Comparison of ENCODE assay signal across 21 cellular contexts in genomic region chr9:115985657-115986056, GRCh38.
DNase-seq lines count a peak whose midpoint lies in the region; ATAC-seq, FAIRE-seq and TF ChIP-seq lines count a peak whose summit lies in the region.
"Had no signal": no experiment of that assay in that cellular context is flagged by ENCODE, and none has a peak within 500 bp of the region (broad histone marks: within the 10 kb centered on the region; RNA-seq: fewer than 3 reads in every experiment).

No MANE protein-coding gene starts in this region.

- H3K9me3 ChIP-seq in A549 = 0 out of 3 replicates have a peak, but pooled peaks cover 3% of the 10 kb centered on the region
- no peaks in the 10 kb centered on the region for H3K9me3 ChIP-seq in IMR-90 (ENCODE audit: control insufficient read depth, insufficient read depth, low read length)
- H3K9me3 ChIP-seq: BLaER1 treated with 17β-estradiol and CSF1 and Interleukin-3, amounts not matched to agents 10 nM and 100 nM had no signal

- peaks cover 11% of the 10 kb centered on the region for H3K4me1 ChIP-seq in A549
- H3K4me1 ChIP-seq in IMR-90 (ENCODE audit: control insufficient read depth, insufficient read depth, low read length) = peaks cover 13% of the 10 kb centered on the region
- H3K4me1 ChIP-seq: BLaER1 treated with 17β-estradiol and CSF1 and Interleukin-3, amounts not matched to agents 10 nM and 100 nM had no signal

- CTCF ChIA-PET in A549 (lab: Yijun Ruan, JAX) (interaction anchor here (1.0 kb wide), 1 partner anchor 25 kb away, joined by 3 read pairs; no protein-coding TSS in a partner anchor), IMR-90 (lab: Yijun Ruan, JAX) (no interaction called here)

- DNase-seq in A549 (ENCODE audit: low read depth in 1 of 2, low spot score in 1 of 2) (no peak), IMR-90 (no peak), dedifferentiated amniotic fluid mesenchymal stem cell (ENCODE audit: extremely low spot score) (peak; percentile 36), iris pigment epithelial cell (ENCODE audit: low read depth) (peak; percentile 66), urothelium cell line (ENCODE audit: low spot score) (no peak), putamen (ENCODE audit: low spot score) (no peak)
- no peak for DNase-seq in activated CD8-positive, alpha-beta memory T cell treated with anti-CD3 and anti-CD28 coated beads for 24 hours
- no peak for DNase-seq in activated naive CD4-positive, alpha-beta T cell treated with anti-CD3 and anti-CD28 coated beads, Interleukin-2, amount 50 U/mL, for 16 hours
- DNase-seq: CD8-positive, alpha-beta T cell; COR-L47; DMS 273 treated with DMSO at 0.1 percent for 48 hours; DMS53; DND-41; H9 had no signal

- TF ChIP-seq POLR2A in A549 (IDR thresholded peaks at IDR 0.05; ENCODE audit: low read length) (no peak), IMR-90 (IDR thresholded peaks at IDR 0.05; ENCODE audit: low read depth, low read length) (no peak)

- no peak overlapping the region for H2AK5ac ChIP-seq in IMR-90 (ENCODE audit: low read depth, low read length)

- H3K27me3 ChIP-seq in IMR-90 (ENCODE audit: control insufficient read depth, insufficient read depth, low read length) = no peaks in the 10 kb centered on the region
- H3K27me3 ChIP-seq: BLaER1 treated with 17β-estradiol and CSF1 and Interleukin-3, amounts not matched to agents 10 nM and 100 nM had no signal

- no peaks in the 10 kb centered on the region; the same call in 1 of the 2 replicates for H3K36me3 ChIP-seq in IMR-90 (ENCODE audit: control insufficient read depth, insufficient read depth, low read length)
- H3K36me3 ChIP-seq: BLaER1 treated with 17β-estradiol and CSF1 and Interleukin-3, amounts not matched to agents 10 nM and 100 nM had no signal

- H4K20me1 ChIP-seq in IMR-90 (ENCODE audit: insufficient read depth, low read length) = no peaks in the 10 kb centered on the region
- H4K20me1 ChIP-seq: BLaER1 treated with 17β-estradiol and CSF1 and Interleukin-3, amounts not matched to agents 10 nM and 100 nM had no signal

- H3K4ac ChIP-seq in IMR-90 (ENCODE audit: low read depth, low read length) = no peak overlapping the region

- POLR2A ChIA-PET in A549 (lab: Yijun Ruan, JAX) = no interaction called here
- POLR2A ChIA-PET in IMR-90 (lab: Charles Lee; ENCODE audit: unreplicated experiment) = no interaction called here

- peak overlapping the region in 1 of 2 experiments; percentile 56; a peak in 1 of 4 replicates for H4K8ac ChIP-seq in IMR-90 (ENCODE audit: low read depth in 2 of 2, low read length in 2 of 2)

- ATAC-seq in A549 (no peak), IMR-90 (ENCODE audit: low read depth) (peak; percentile 53)
- ATAC-seq: CD8-positive, alpha-beta T cell; HepG2 had no signal

- H2AK9ac ChIP-seq in IMR-90 (replicated peaks; ENCODE audit: low read depth, low read length, poor library complexity) = no peak overlapping the region

- no peak overlapping the region for H3K9ac ChIP-seq in IMR-90 (ENCODE audit: low read depth, low read length)
- H3K9ac ChIP-seq: BLaER1 treated with 17β-estradiol and CSF1 and Interleukin-3, amounts not matched to agents 10 nM and 100 nM had no signal

- peak overlapping the region; percentile 99 for H3K18ac ChIP-seq in IMR-90 (ENCODE audit: low read depth, low read length)

- 93% methylated on average over 1 of the region's 1 CpG for WGBS in A549 (ENCODE audit: missing lambda C conversion rate)
- no CpG with 5 or more reads among the region's 1 CpG for WGBS in IMR-90 (ENCODE audit: extremely low coverage in 2 of 2, insufficient read length in 1 of 2), 2 experiments

- H3K27ac ChIP-seq in A549 (no peak overlapping the region; a peak in 2 of 6 replicates), IMR-90 (ENCODE audit: insufficient read depth, low read length) (peak overlapping the region; percentile 77; the same call in 1 of the 2 replicates)
- H3K27ac ChIP-seq: 22Rv1; BLaER1 treated with 17β-estradiol and CSF1 and Interleukin-3, amounts not matched to agents 10 nM and 100 nM had no signal

- 0 out of 2 replicates have a peak, but pooled peaks cover 4% of the 10 kb centered on the region for H3K9me1 ChIP-seq in IMR-90 (ENCODE audit: insufficient read depth, low read length)

- no peak overlapping the region for H3K56ac ChIP-seq in IMR-90 (ENCODE audit: extremely low read depth, insufficient read depth, low read length)

- dilution Hi-C loops in IMR-90 (cut with HindIII; ENCODE audit: low sequenced_read_pairs, unreplicated experiment) = no loop called here

- peak overlapping the region; percentile 88 for H2BK5ac ChIP-seq in IMR-90 (ENCODE audit: low read depth, low read length, poor library complexity, severe bottlenecking)

- H3K14ac ChIP-seq in IMR-90 (replicated peaks; ENCODE audit: low read depth, low read length) = no peak overlapping the region

- TF ChIP-seq RAD21 in A549 (conservative IDR thresholded peaks at IDR 0.05 in 1 of 2, IDR thresholded peaks at IDR 0.05 in 1 of 2) (no peak), IMR-90 (IDR thresholded peaks at IDR 0.05; ENCODE audit: low read length) (no peak)

- peak; percentile 13 for FAIRE-seq in A549 (lab: Jason Lieb, UNC)
- FAIRE-seq in urothelium cell line (lab: Jason Lieb, UNC) = no peak
- FAIRE-seq: G401.6, GM12892, GM18507, H1, HepG2 had no signal

- H3K4me3 ChIP-seq in A549 (no peak overlapping the region), IMR-90 (ENCODE audit: insufficient read depth, low read depth, low read length) (no peak overlapping the region)
- H3K4me3 ChIP-seq: BLaER1 treated with 17β-estradiol and CSF1 and Interleukin-3, amounts not matched to agents 10 nM and 100 nM had no signal

- TF ChIP-seq EP300 in A549 (IDR thresholded peaks at IDR 0.05) = no peak

- no peak overlapping the region for H3K23ac ChIP-seq in IMR-90 (ENCODE audit: low read depth, low read length)

- H2BK15ac ChIP-seq in IMR-90 (ENCODE audit: low read depth, low read length) = no peak overlapping the region

- no peak overlapping the region for H2BK20ac ChIP-seq in IMR-90 (ENCODE audit: low read depth, low read length)

- no peak for TF ChIP-seq CTCF in A549 (IDR thresholded peaks at IDR 0.05)
- no peak for TF ChIP-seq CTCF in IMR-90 (conservative IDR thresholded peaks at IDR 0.05; ENCODE audit: low read depth, low read length)

- BruUV-seq in IMR-90 (replicated peaks; lab: Mats Ljungman, UMichigan) = no TSS peak

- H2BK120ac ChIP-seq in IMR-90 (ENCODE audit: low read depth, low read length) = no peak overlapping the region

- H2AFZ ChIP-seq in IMR-90 (replicated peaks; ENCODE audit: low read length, poor library complexity) = no peak overlapping the region

- intact Hi-C loops in IMR-90 (cut with micrococcal nuclease) = no loop called here

- no peaks in the 10 kb centered on the region for H3K79me1 ChIP-seq in IMR-90 (ENCODE audit: low read depth in 1 of 2, low read length in 2 of 2)

- peak overlapping the region; percentile 99; the same call in 1 of the 2 replicates for H4K5ac ChIP-seq in IMR-90 (ENCODE audit: low read depth, low read length)

- H3K4me2 ChIP-seq in A549 = no peak overlapping the region
- no peak overlapping the region for H3K4me2 ChIP-seq in IMR-90 (ENCODE audit: low read depth, low read length)
- H3K4me2 ChIP-seq: BLaER1 treated with 17β-estradiol and CSF1 and Interleukin-3, amounts not matched to agents 10 nM and 100 nM had no signal

- H4K91ac ChIP-seq in IMR-90 (ENCODE audit: insufficient read depth, low read depth, low read length) = no peak overlapping the region

- in situ Hi-C loops in IMR-90 (cut with MboI; ENCODE audit: low sequenced_read_pairs) = no loop called here

TF ChIP-seq in A549, 52 proteins besides CTCF, POLR2A, EP300 and RAD21:
- TF ChIP-seq RFX5 (IDR thresholded peaks at IDR 0.05) (no peak), HDAC2 (IDR thresholded peaks at IDR 0.05) (no peak), CBX2 (IDR thresholded peaks at IDR 0.05; ENCODE audit: borderline replicate concordance, low read depth) (no peak), HOXB5 (CRISPR knock-in tag; IDR thresholded peaks at IDR 0.05) (no peak), TP53 (CRISPR knock-in tag; IDR thresholded peaks at IDR 0.05) (no peak), HOXA7 (CRISPR knock-in tag; IDR thresholded peaks at IDR 0.05) (no peak)
- TF ChIP-seq, protein P1, sequence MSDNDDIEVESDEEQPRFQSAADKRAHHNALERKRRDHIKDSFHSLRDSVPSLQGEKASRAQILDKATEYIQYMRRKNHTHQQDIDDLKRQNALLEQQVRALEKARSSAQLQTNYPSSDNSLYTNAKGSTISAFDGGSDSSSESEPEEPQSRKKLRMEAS (IDR thresholded peaks at IDR 0.05) = no peak
- TF ChIP-seq, protein P2, sequence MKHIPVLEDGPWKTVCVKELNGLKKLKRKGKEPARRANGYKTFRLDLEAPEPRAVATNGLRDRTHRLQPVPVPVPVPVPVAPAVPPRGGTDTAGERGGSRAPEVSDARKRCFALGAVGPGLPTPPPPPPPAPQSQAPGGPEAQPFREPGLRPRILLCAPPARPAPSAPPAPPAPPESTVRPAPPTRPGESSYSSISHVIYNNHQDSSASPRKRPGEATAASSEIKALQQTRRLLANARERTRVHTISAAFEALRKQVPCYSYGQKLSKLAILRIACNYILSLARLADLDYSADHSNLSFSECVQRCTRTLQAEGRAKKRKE (CRISPR knock-in tag; IDR thresholded peaks at IDR 0.05; ENCODE audit: low read depth) = no peak
TF ChIP-seq in A549: peak in this region for 0.

TF ChIP-seq in IMR-90, 13 proteins besides CTCF, POLR2A, EP300 and RAD21:
- TF ChIP-seq CEBPB (IDR thresholded peaks at IDR 0.05; ENCODE audit: low read depth, low read length) (peak; percentile 47; the same call in 1 of the 2 replicates), SMC3 (IDR thresholded peaks at IDR 0.05; ENCODE audit: low read depth, low read length) (no peak)

Comparison
In these comparisons a context has a peak if more than half of its experiments do, and no peak if none do; other contexts are left out.
1. DNase-seq: peak in dedifferentiated amniotic fluid mesenchymal stem cell (single experiment) and iris pigment epithelial cell (single experiment); none in A549 (0 of 2), IMR-90 (single experiment), activated CD8-positive, alpha-beta memory T cell treated with anti-CD3 and anti-CD28 coated beads for 24 hours (single experiment), urothelium cell line (single experiment), activated naive CD4-positive, alpha-beta T cell treated with anti-CD3 and anti-CD28 coated beads, Interleukin-2, amount 50 U/mL, for 16 hours (single experiment) and putamen (single experiment).